Comparison of ENCODE assay signal across 9 cellular contexts in genomic region chr15:28919201-28919627, GRCh38. TPM values are rescaled to one million over a fixed set of nuclear protein-coding genes. Genes with fewer than 3 reads are reported as not detected.
DNase-seq lines count a peak whose midpoint lies in the region; TF ChIP-seq lines count a peak whose summit lies in the region.
"Had no signal": no experiment of that assay in that cellular context is flagged by ENCODE, and none has a peak within 500 bp of the region (broad histone marks: within the 10 kb centered on the region; RNA-seq: fewer than 3 reads in every experiment).

No MANE protein-coding gene starts in this region.

- H3K79me1 ChIP-seq in neuronal stem cell (ENCODE audit: low read depth, low read length): peaks cover 19% of the 10 kb centered on the region

- H3K27me3 ChIP-seq in neuronal stem cell (ENCODE audit: control insufficient read depth in 3 of 3, insufficient read depth in 3 of 3, low read depth in 1 of 3, low read length in 3 of 3) (no peaks in the 10 kb centered on the region), right atrium auricular region (no peaks in the 10 kb centered on the region)
- H3K27me3 ChIP-seq: suprapubic skin had no signal

- peak overlapping the region; percentile 9 for H3K14ac ChIP-seq in neuronal stem cell (ENCODE audit: low read length)

- H3K9me3 ChIP-seq in neuronal stem cell (replicated peaks in 1 of 2; ENCODE audit: control insufficient read depth in 2 of 2, insufficient read depth in 1 of 2, low read depth in 1 of 2, low read length in 2 of 2): peaks cover 3% of the 10 kb centered on the region in 2 donors
- no peaks in the 10 kb centered on the region for H3K9me3 ChIP-seq in right atrium auricular region
- H3K9me3 ChIP-seq: suprapubic skin had no signal

- H3K27ac ChIP-seq in neuronal stem cell (replicated peaks; ENCODE audit: low read length) (no peak overlapping the region), right atrium auricular region (no peak overlapping the region)
- H3K27ac ChIP-seq: suprapubic skin had no signal

- H4K91ac ChIP-seq in neuronal stem cell (ENCODE audit: low read depth, low read length, poor library complexity): no peak overlapping the region

- no peak overlapping the region for H3K4me2 ChIP-seq in neuronal stem cell (ENCODE audit: insufficient read depth, low read length, poor library complexity, severe bottlenecking)

- no CpG with 5 or more reads among the region's 17 CpGs for WGBS in neuronal stem cell (ENCODE audit: extremely low coverage in 2 of 2, insufficient read length in 2 of 2, insufficient replicate concordance in 1 of 2), 2 donors

- H3K23ac ChIP-seq in neuronal stem cell (ENCODE audit: low read depth, low read length, poor library complexity): peak overlapping the region; percentile 6

- H3K36me3 ChIP-seq in neuronal stem cell (replicated peaks in 1 of 2; ENCODE audit: control insufficient read depth in 2 of 2, insufficient read depth in 2 of 2, low read length in 2 of 2) (peaks cover 12 to 43% of the 10 kb centered on the region in 2 donors), right atrium auricular region (no peaks in the 10 kb centered on the region)
- H3K36me3 ChIP-seq: suprapubic skin had no signal

- peak; percentile 88 for DNase-seq in COLO668 (lab: John Stamatoyannopoulos, UW; ENCODE audit: unreplicated experiment)
- peak; percentile 68 for DNase-seq in NCI-H526 treated with DMSO at 0.1 percent for 48 hours (lab: John Stamatoyannopoulos, UW)
- DNase-seq in activated naive CD4-positive, alpha-beta T cell treated with Interleukin-2 at 50 U/mL for 16 hours: peak; percentile 34
- no peak for DNase-seq in neuronal stem cell (ENCODE audit: low spot score)
- no peak for DNase-seq in middle frontal gyrus (ENCODE audit: extremely low spot score, low spot score)
- DNase-seq in right atrium auricular region (ENCODE audit: low spot score): no peak
- DNase-seq in mesenteric fat pad (ENCODE audit: low spot score): no peak
- no peak for DNase-seq in NCI-H2081 treated with DMSO at 0.1 percent for 48 hours (lab: John Stamatoyannopoulos, UW)

- peak overlapping the region; percentile 10 for H3K9ac ChIP-seq in neuronal stem cell (ENCODE audit: low read depth, low read length, poor library complexity)

- TF ChIP-seq CTCF in right atrium auricular region (IDR thresholded peaks at IDR 0.05): no peak

- no peak overlapping the region for H2AFZ ChIP-seq in neuronal stem cell (ENCODE audit: low read length)

- H3K4me3 ChIP-seq in neuronal stem cell (ENCODE audit: low read length in 2 of 2) (no peak overlapping the region), right atrium auricular region (no peak overlapping the region)
- H3K4me3 ChIP-seq: suprapubic skin had no signal

- peak overlapping the region; percentile 57 for H2AK5ac ChIP-seq in neuronal stem cell (ENCODE audit: low read depth, low read length)

- peak overlapping the region; percentile 52 for H2BK15ac ChIP-seq in neuronal stem cell (ENCODE audit: low read length)

- no peak overlapping the region for H3K4ac ChIP-seq in neuronal stem cell (ENCODE audit: low read length)

- H2BK120ac ChIP-seq in neuronal stem cell (ENCODE audit: low read depth, low read length): no peak overlapping the region

- H3K18ac ChIP-seq in neuronal stem cell (ENCODE audit: low read length): no peak overlapping the region

- H2BK5ac ChIP-seq in neuronal stem cell (ENCODE audit: low read length): no peak overlapping the region

- H4K8ac ChIP-seq in neuronal stem cell (ENCODE audit: low read depth, low read length): no peak overlapping the region

- peaks cover 0 to 15% of the 10 kb centered on the region in 2 donors for H3K4me1 ChIP-seq in neuronal stem cell (ENCODE audit: control insufficient read depth in 2 of 2, insufficient read depth in 1 of 2, low read depth in 1 of 2, low read length in 2 of 2)
- H3K4me1 ChIP-seq in right atrium auricular region: no peaks in the 10 kb centered on the region
- H3K4me1 ChIP-seq: suprapubic skin had no signal

- H2BK12ac ChIP-seq in neuronal stem cell (ENCODE audit: low read length): peak overlapping the region; percentile 80

RNA-seq across cellular contexts. Expression of gene APBA2, which starts 33.4 kb away (rescaled TPM):
- 30.6 TPM for polyA plus RNA-seq in neuronal stem cell (2013, experiment 1 of 2)
- polyA plus RNA-seq in neuronal stem cell (2013, experiment 2 of 2): 29.0 TPM
- total RNA-seq in right atrium auricular region (under 1 TPM; 0.47 to 0.48 TPM), mesenteric fat pad (2.2 TPM)

Comparison
In these comparisons a context has a peak if more than half of its experiments do, and no peak if none do; other contexts are left out.
1. DNase-seq: peak in COLO668 (single experiment), NCI-H526 treated with DMSO at 0.1 percent for 48 hours (single experiment) and activated naive CD4-positive, alpha-beta T cell treated with Interleukin-2 at 50 U/mL for 16 hours (single experiment); none in neuronal stem cell (single experiment), middle frontal gyrus (single experiment), right atrium auricular region (single experiment), mesenteric fat pad (single experiment) and NCI-H2081 treated with DMSO at 0.1 percent for 48 hours (single experiment).